In the genomic region with DNA sequence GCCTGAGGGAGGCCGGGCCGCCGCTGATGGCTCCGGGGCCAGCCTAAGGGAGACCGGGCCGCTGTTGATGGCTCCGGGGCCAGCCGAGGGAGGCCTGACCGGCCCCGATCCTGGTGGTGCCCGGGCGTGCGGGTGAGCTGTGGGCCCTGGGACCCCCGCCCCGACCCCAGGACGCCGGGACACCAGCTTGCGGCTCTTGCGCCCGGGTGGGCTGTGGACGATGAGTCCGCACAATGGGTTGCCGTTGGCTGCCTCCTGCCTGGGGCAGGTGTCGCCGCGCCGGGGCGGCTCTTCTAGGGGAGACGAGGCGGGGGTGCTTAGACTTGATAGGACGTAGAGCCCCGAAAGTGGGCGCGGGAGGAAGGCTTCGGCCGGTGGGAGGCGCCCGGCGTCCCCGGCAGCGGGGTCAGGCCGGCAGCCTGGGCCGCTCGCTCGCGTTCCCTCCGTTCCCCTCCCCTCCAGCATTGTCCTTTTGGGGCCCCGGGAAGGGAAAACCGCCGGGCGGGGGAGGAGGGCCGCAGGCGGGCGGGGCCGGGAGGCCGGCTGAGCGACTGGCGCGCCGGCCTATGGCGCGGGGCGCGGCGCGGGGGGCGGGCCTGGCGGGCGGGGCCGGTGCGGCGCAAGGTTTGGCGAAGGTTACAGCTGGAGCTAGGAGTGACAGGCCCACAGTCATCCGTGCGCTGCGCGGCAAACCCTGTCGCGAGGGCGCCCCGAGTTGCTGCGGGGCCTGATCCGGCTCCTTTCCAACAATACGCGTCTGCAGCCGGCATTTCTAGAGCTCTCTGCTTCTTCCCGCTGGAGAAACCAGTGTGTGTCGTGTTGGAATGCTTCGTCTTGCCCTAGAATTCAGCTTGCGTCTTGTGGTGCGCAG, we compare ENCODE assay signal across 8 cellular contexts. TPM values are rescaled to one million over a fixed set of nuclear protein-coding genes. Genes with fewer than 3 reads are reported as not detected.
DNase-seq lines count a peak whose midpoint lies in the region; ATAC-seq and TF ChIP-seq lines count a peak whose summit lies in the region.

No MANE protein-coding gene starts in this region.

- peak overlapping the region; percentile 67; the same call in 1 of the 2 replicates for H2AFZ ChIP-seq in PC-3 (ENCODE audit: low read length)

- H3K9ac ChIP-seq in HUES64 (ENCODE audit: low read depth, low read length): peak overlapping the region; percentile 94
- H3K9ac ChIP-seq in PC-3 (ENCODE audit: low read length): peak overlapping the region; percentile 95

- peaks cover 22% of the 10 kb centered on the region for H4K20me1 ChIP-seq in PC-3 (ENCODE audit: low read length)

- H3K4me1 ChIP-seq in HUES64 (ENCODE audit: insufficient read depth, low read length) (peaks cover 31% of the 10 kb centered on the region), PC-3 (ENCODE audit: insufficient read depth, low read length) (no peaks in the 10 kb centered on the region; the same call in 1 of the 2 replicates), muscle layer of duodenum (ENCODE audit: control insufficient read depth in 1 of 2, insufficient read depth in 2 of 2, low read length in 2 of 2) (peaks cover 0 to 33% of the 10 kb centered on the region in 2 donors)

- H3K27ac ChIP-seq in HUES64 (ENCODE audit: low read depth, low read length): peak overlapping the region; percentile 90
- H3K27ac ChIP-seq in PC-3 (ENCODE audit: low read length): peak overlapping the region; percentile 52
- H3K27ac ChIP-seq in muscle layer of duodenum (ENCODE audit: low read length): peak overlapping the region; percentile 70

- no TSS peak for BruUV-seq in PC-3 (replicated peaks; lab: Mats Ljungman, UMichigan)

- peak overlapping the region; percentile 96 for H3K4me3 ChIP-seq in HUES64 (ENCODE audit: low read length)
- peak overlapping the region; percentile 71 for H3K4me3 ChIP-seq in PC-3 (ENCODE audit: low read length)
- peak overlapping the region; percentile 83 to 89 for H3K4me3 ChIP-seq in muscle layer of duodenum (ENCODE audit: low read depth in 1 of 2, low read length in 2 of 2)

- no peaks in the 10 kb centered on the region for H3K9me3 ChIP-seq in HUES64 (ENCODE audit: insufficient read depth, low read depth, low read length)
- H3K9me3 ChIP-seq in PC-3 (ENCODE audit: low read length): no peaks in the 10 kb centered on the region
- H3K9me3 ChIP-seq in muscle layer of duodenum (ENCODE audit: control insufficient read depth in 1 of 2, low read length in 2 of 2): no peaks in the 10 kb centered on the region

- POLR2A ChIA-PET in PC-3 (lab: Charles Lee; ENCODE audit: unreplicated experiment): no interaction called here

- H3K36me3 ChIP-seq in HUES64 (ENCODE audit: insufficient read depth, low read length): peaks cover 3% of the 10 kb centered on the region; the same call in 1 of the 2 replicates
- H3K36me3 ChIP-seq in PC-3 (ENCODE audit: low read depth, low read length): no peaks in the 10 kb centered on the region
- peaks cover 0 to 5% of the 10 kb centered on the region in 2 donors for H3K36me3 ChIP-seq in muscle layer of duodenum (ENCODE audit: control insufficient read depth in 1 of 2, insufficient read depth in 2 of 2, low read length in 2 of 2)

- peaks cover 54% of the 10 kb centered on the region for H3K79me2 ChIP-seq in PC-3 (ENCODE audit: low read length)

- CTCF ChIA-PET in PC-3 (lab: Charles Lee): no interaction called here

- H3K9me2 ChIP-seq in PC-3 (replicated peaks; ENCODE audit: low read length): no peaks in the 10 kb centered on the region

- intact Hi-C loops in PC-3 (cut with micrococcal nuclease): loop anchor here (2.0 to 5.0 kb wide), 3 partner anchors 41 to 89 kb away; no protein-coding TSS in a partner anchor

- ATAC-seq in GM21447 (IDR thresholded peaks at IDR 0.05; ENCODE audit: unreplicated experiment) (peak; percentile 73), PC-3 (peak; percentile 81), esophagus mucosa (peak; percentile 91)

- H3F3A ChIP-seq in PC-3 (ENCODE audit: low read length, unreplicated experiment): no peaks in the 10 kb centered on the region

- under 1% methylated on average over 91 of the region's 91 CpGs for whole genome bisulfite sequencing in HUES64

- TF ChIP-seq CTCF in PC-3 (conservative IDR thresholded peaks at IDR 0.05; ENCODE audit: low read depth, low read length): no peak

- peak overlapping the region; percentile 81 for H3K4me2 ChIP-seq in PC-3 (ENCODE audit: low read length)

- DNase-seq in DMS53 (lab: John Stamatoyannopoulos, UW) (peak; percentile 99), PC-3 (peak; percentile 76)
- DNase-seq in activated T-cell treated with anti-CD3 and anti-CD28 coated beads, Interleukin-2, amount 50 U/mL, for 48 hours: peak; percentile 93 to 95
- peak; percentile 67 for DNase-seq in stimulated activated CD8-positive, alpha-beta memory T cell treated with anti-CD3 and anti-CD28 coated beads, Interleukin-7, amount 100 ng/mL, for 24 hours (ENCODE audit: low read depth)

- peaks cover 13% of the 10 kb centered on the region; the same call in 1 of the 2 replicates for H3K27me3 ChIP-seq in HUES64 (ENCODE audit: insufficient read depth, low read length)
- H3K27me3 ChIP-seq in PC-3 (ENCODE audit: low read length): no peaks in the 10 kb centered on the region
- H3K27me3 ChIP-seq in muscle layer of duodenum (ENCODE audit: low read depth, low read length): no peaks in the 10 kb centered on the region

RNA-seq across cellular contexts. Expression of a gene that starts 0.8 kb away (rescaled TPM):
- polyA plus RNA-seq in HUES64 (2013, experiment 1 of 2): 17.7 TPM
- polyA plus RNA-seq in HUES64 (2013, experiment 2 of 2): 20.7 TPM
- 5.5 and 5.6 TPM in 2 replicates for total RNA-seq in PC-3 (2014; rRNA removed)
- 20.9 TPM for total RNA-seq in esophagus mucosa

Comparison
In these comparisons a context has a peak if more than half of its experiments do, and no peak if none do; other contexts are left out.
1. Peak in every context shown above with its lines: DNase-seq, ATAC-seq, H3K4me3 ChIP-seq and H3K27ac ChIP-seq.